Comparison of ENCODE assay signal across 10 cellular contexts in genomic region chr16:74275031-74275636, GRCh38. TPM values are rescaled to one million over a fixed set of nuclear protein-coding genes. Genes with fewer than 3 reads are reported as not detected.
A peak's percentile ranks its signal among the peaks of the same experiment; 100 is the strongest.
DNase-seq lines count a peak whose midpoint lies in the region; ATAC-seq and TF ChIP-seq lines count a peak whose summit lies in the region.
"Had no signal": no experiment of that assay in that cellular context is flagged by ENCODE, and none has a peak within 500 bp of the region (broad histone marks: within the 10 kb centered on the region; RNA-seq: fewer than 3 reads in every experiment).

No MANE protein-coding gene starts in this region.

- H3F3A ChIP-seq in OCI-LY1 (ENCODE audit: insufficient read depth, low read length), result no peaks in the 10 kb centered on the region

- H3K27ac ChIP-seq in OCI-LY1 (ENCODE audit: low read depth, low read length, poor library complexity, severe bottlenecking), result no peak overlapping the region
- no peak overlapping the region for H3K27ac ChIP-seq in suprapubic skin
- no peak overlapping the region for H3K27ac ChIP-seq in aorta (ENCODE audit: low read depth in 1 of 2, low read length in 2 of 2)

- TF ChIP-seq EP300 in suprapubic skin (IDR thresholded peaks at IDR 0.05), result no peak

- no peaks in the 10 kb centered on the region for H3K79me2 ChIP-seq in OCI-LY1 (ENCODE audit: insufficient read depth, low read length)

- no peaks in the 10 kb centered on the region for H3K4me1 ChIP-seq in OCI-LY1 (ENCODE audit: insufficient read depth, low read length, severe bottlenecking)
- no peaks in the 10 kb centered on the region for H3K4me1 ChIP-seq in suprapubic skin
- H3K4me1 ChIP-seq in aorta (ENCODE audit: control insufficient read depth in 1 of 2, insufficient read depth in 2 of 2, low read length in 2 of 2), result no peaks in the 10 kb centered on the region

- no peaks in the 10 kb centered on the region for H3K27me3 ChIP-seq in OCI-LY1 (ENCODE audit: insufficient read depth, low read length)
- no peaks in the 10 kb centered on the region for H3K27me3 ChIP-seq in suprapubic skin
- no peaks in the 10 kb centered on the region for H3K27me3 ChIP-seq in aorta (ENCODE audit: control insufficient read depth in 1 of 2, insufficient read depth in 2 of 2, low read length in 1 of 2)

- ATAC-seq in aorta (ENCODE audit: low FRiP score) (no peak), left colon (no peak)
- ATAC-seq: right cardiac atrium had no signal

- 41% methylated on average over 2 of the region's 2 CpGs for WGBS in suprapubic skin
- 35 to 43% methylated on average over 2 of the region's 2 CpGs for WGBS in aorta, 2 donors

- no peak overlapping the region for H3K9ac ChIP-seq in OCI-LY1 (ENCODE audit: low read length)

- CTCF ChIA-PET in GM10248 (lab: Yijun Ruan, JAX), result interaction anchor here (0.6 to 1.7 kb wide), 7 partner anchors 13 to 100 kb away, joined by 3 to 16 read pairs (median 5); partner anchors contain the start of gene PSMD7

- POLR2A ChIA-PET in GM10248 (lab: Yijun Ruan, JAX), result no interaction called here

- H2AFZ ChIP-seq in OCI-LY1 (ENCODE audit: low read length), result no peak overlapping the region

- H3K9me2 ChIP-seq in OCI-LY1 (ENCODE audit: low read depth, low read length), result no peaks in the 10 kb centered on the region

- TF ChIP-seq POLR2A in suprapubic skin (IDR thresholded peaks at IDR 0.05), result no peak

- H4K20me1 ChIP-seq in OCI-LY1 (ENCODE audit: insufficient read depth, low read length), result no peaks in the 10 kb centered on the region

- intact Hi-C loops in aorta (cut with DNase I), result loop anchor here in 1 of 2 donors (10.0 kb wide), 1 partner anchor 210 kb away; no protein-coding TSS in a partner anchor
- intact Hi-C loops in left colon (cut with DNase I, micrococcal nuclease), result no loop called here

- H3K9me3 ChIP-seq in OCI-LY1 (ENCODE audit: low read length) (no peaks in the 10 kb centered on the region), suprapubic skin (no peaks in the 10 kb centered on the region), aorta (ENCODE audit: control insufficient read depth, low read length) (peaks cover 2% of the 10 kb centered on the region)

- TF ChIP-seq CTCF in GM10248 (IDR thresholded peaks at IDR 0.05; ENCODE audit: control extremely low read depth, extremely low read depth, low read depth, missing control alignments) (peak; percentile 18), OCI-LY1 (IDR thresholded peaks at IDR 0.05; ENCODE audit: low read length) (peak; percentile 62; the same call in 1 of the 2 replicates), fibroblast of pulmonary artery (IDR thresholded peaks at IDR 0.05; ENCODE audit: low read length, missing control alignments) (peak; percentile 49), suprapubic skin (IDR thresholded peaks at IDR 0.05) (peak in 1 of 2 donors; percentile 24)

- H3K4me2 ChIP-seq in OCI-LY1 (ENCODE audit: low read length), result no peak overlapping the region

- H3K36me3 ChIP-seq in OCI-LY1 (ENCODE audit: insufficient read depth, low read length) (no peaks in the 10 kb centered on the region), suprapubic skin (no peaks in the 10 kb centered on the region), aorta (ENCODE audit: control insufficient read depth in 1 of 2, insufficient read depth in 2 of 2, low read length in 1 of 2) (no peaks in the 10 kb centered on the region)

- peak; percentile 16 for DNase-seq in A172 (ENCODE audit: low spot score)
- DNase-seq in GM10248 (ENCODE audit: extremely low spot score), result no peak
- DNase-seq in fibroblast of pulmonary artery (ENCODE audit: low read depth), result peak; percentile 48
- no peak for DNase-seq in suprapubic skin (ENCODE audit: low spot score in 2 of 2)
- no peak for DNase-seq in aorta
- DNase-seq in mesenteric fat pad (ENCODE audit: low spot score), result no peak
- no peak for DNase-seq in left colon
- DNase-seq: activated CD4-positive, CD25-positive, alpha-beta regulatory T cell treated with anti-CD3 and anti-CD28 coated beads, Interleukin-2, amount 50 U/mL, for 72 hours; right cardiac atrium had no signal

- H3K4me3 ChIP-seq in OCI-LY1 (ENCODE audit: low read depth, low read length, poor library complexity, severe bottlenecking) (no peak overlapping the region), fibroblast of pulmonary artery (replicated peaks; ENCODE audit: low read depth, low read length) (no peak overlapping the region), suprapubic skin (no peak overlapping the region), aorta (ENCODE audit: low read length in 2 of 2) (no peak overlapping the region)

RNA-seq across cellular contexts. Expression of gene PSMD7, which starts 21.5 kb away (rescaled TPM):
- 173 and 304 TPM in 2 replicates for total RNA-seq in A172 (2014; rRNA removed; shearing (Covaris generic))
- 10 to 100 TPM; 55.8 to 81.2 (median 77.0) TPM for total RNA-seq in suprapubic skin
- 10 to 100 TPM; 58.8 to 69.6 TPM for total RNA-seq in aorta
- polyA plus RNA-seq in aorta, result 10 to 100 TPM; 71.6 to 83.1 TPM
- 86.5 TPM for total RNA-seq in mesenteric fat pad
- 10 to 100 TPM; 64.8 to 90.4 TPM for total RNA-seq in left colon

Comparison
In these comparisons a context has a peak if more than half of its experiments do, and no peak if none do; other contexts are left out.
1. DNase-seq: peak in A172 (single experiment) and fibroblast of pulmonary artery (single experiment); none in GM10248 (single experiment), suprapubic skin (0 of 2), aorta (0 of 2), mesenteric fat pad (single experiment) and left colon (0 of 2).